In genomic region chr12:77324416-77324762, GRCh38 we compare ENCODE assay signal across 8 cellular contexts.
A peak's percentile ranks its signal among the peaks of the same experiment; 100 is the strongest.
DNase-seq lines count a peak whose midpoint lies in the region; ATAC-seq and TF ChIP-seq lines count a peak whose summit lies in the region.

No MANE protein-coding gene starts in this region.

- H3K36me3 ChIP-seq in tibial artery, result no peaks in the 10 kb centered on the region

- peaks cover 13% of the 10 kb centered on the region for H3K27me3 Mint-ChIP-seq in MCF 10A (ENCODE audit: insufficient read depth, unreplicated experiment)

- H3K27ac ChIP-seq in tibial artery, result no peak overlapping the region

- H3K27me3 ChIP-seq in tibial artery, result peaks cover 0 to 29% of the 10 kb centered on the region in 2 donors

- H3K36me3 Mint-ChIP-seq in MCF 10A (ENCODE audit: insufficient read depth, unreplicated experiment), result peaks cover 6% of the 10 kb centered on the region

- peak overlapping the region; percentile 44 for H3K4me3 ChIP-seq in lower leg skin (ENCODE audit: low read depth, poor library complexity, severe bottlenecking)
- H3K4me3 ChIP-seq in tibial artery, result peak overlapping the region; percentile 49 to 57

- CTCF ChIA-PET in MCF 10A (lab: Yijun Ruan, JAX), result interaction anchor here (0.6 to 4.2 kb wide), 26 partner anchors 10 to 1441 kb away, joined by 3 to 34 read pairs (median 4); no protein-coding TSS in a partner anchor

- peak overlapping the region; percentile 53 for H3K27ac Mint-ChIP-seq in MCF 10A (ENCODE audit: low read depth, unreplicated experiment)

- peak overlapping the region; percentile 91 for H3K4me3 Mint-ChIP-seq in MCF 10A (ENCODE audit: unreplicated experiment)

- no peaks in the 10 kb centered on the region for H3K9me3 ChIP-seq in tibial artery

- H3K4me1 Mint-ChIP-seq in MCF 10A (ENCODE audit: insufficient read depth, unreplicated experiment), result peaks cover 14% of the 10 kb centered on the region

- intact Hi-C loops in MCF 10A (cut with micrococcal nuclease), result loop anchor here (1.0 to 5.0 kb wide), 3 partner anchors 172 to 361 kb away; partner anchors contain the start of gene E2F7
- intact Hi-C loops in lower leg skin (cut with DNase I; ENCODE audit: low total_unique reads), result loop anchor here (10.0 kb wide), 1 partner anchor 260 kb away; the partner anchor contains the start of gene E2F7
- intact Hi-C loops in tibial artery (cut with DNase I; ENCODE audit: low total_unique reads), result no loop called here

- no peak for TF ChIP-seq POLR2A in lower leg skin (IDR thresholded peaks at IDR 0.05)

- DNase-seq in NCI-H2171 treated with DMSO at 0.1 percent for 48 hours (lab: John Stamatoyannopoulos, UW) (peak; percentile 40), NCI-H2171 (lab: John Stamatoyannopoulos, UW) (no peak), MCF 10A (ENCODE audit: unreplicated experiment) (no peak), lower leg skin (ENCODE audit: low spot score in 2 of 2) (no peak), tibial artery (no peak), retina (no peak)
- DNase-seq in activated effector memory CD4-positive, alpha-beta T cell treated with Interleukin-2 at 50 U/mL for 16 hours, result no peak

- peaks cover 0 to 18% (median 9%) of the 10 kb centered on the region in 4 donors for H3K4me1 ChIP-seq in tibial artery

- TF ChIP-seq CTCF in MCF 10A (IDR thresholded peaks at IDR 0.05; ENCODE audit: unreplicated experiment) (no peak), lower leg skin (IDR thresholded peaks at IDR 0.05) (no peak), tibial artery (IDR thresholded peaks at IDR 0.05) (no peak)

- WGBS in lower leg skin, 2 donors, result 1% methylated on average over 15 of the region's 15 CpGs

- no peak for ATAC-seq in GM21723 (IDR thresholded peaks at IDR 0.05; ENCODE audit: unreplicated experiment)

- no peaks in the 10 kb centered on the region for H3K9me3 Mint-ChIP-seq in MCF 10A (ENCODE audit: unreplicated experiment)

- no TSS peak for BruUV-seq in MCF 10A (replicated peaks; lab: Mats Ljungman, UMichigan)

- POLR2A ChIA-PET in MCF 10A (lab: Yijun Ruan, JAX), result interaction anchor here (1.1 kb wide), 1 partner anchor 16 kb away, joined by 4 read pairs; no protein-coding TSS in a partner anchor
